ENCODE assay signal across 10 cellular contexts in genomic region chr4:163556169-163556568, GRCh38.
DNase-seq lines count a peak whose midpoint lies in the region; ATAC-seq and TF ChIP-seq lines count a peak whose summit lies in the region.
"Had no signal": no experiment of that assay in that cellular context is flagged by ENCODE, and none has a peak within 500 bp of the region (broad histone marks: within the 10 kb centered on the region; RNA-seq: fewer than 3 reads in every experiment).

No MANE protein-coding gene starts in this region.

- H3K36me3 Mint-ChIP-seq in endodermal cell (ENCODE audit: low read depth): no peaks in the 10 kb centered on the region

- peaks cover 4% of the 10 kb centered on the region for H3K4me1 Mint-ChIP-seq in endodermal cell

- WGBS in endodermal cell (ENCODE audit: insufficient coverage in 1 of 2, insufficient read length in 1 of 2), 2 experiments: 67% methylated on average over 1 of the region's 1 CpG; no CpG with 5 or more reads in 1 of the 2 experiments
- 0 to 7% methylated on average over 1 of the region's 1 CpG for WGBS in body of pancreas, 2 donors

- no peak overlapping the region for H3K4me3 Mint-ChIP-seq in endodermal cell

- H3K9ac ChIP-seq in endodermal cell (ENCODE audit: extremely low read depth, low read length, poor library complexity, severe bottlenecking): no peak overlapping the region

- peak; percentile 55 for TF ChIP-seq CTCF in endodermal cell (conservative IDR thresholded peaks at IDR 0.05)
- TF ChIP-seq CTCF in body of pancreas (IDR thresholded peaks at IDR 0.05): no peak

- H3K4me3 ChIP-seq in endodermal cell (ENCODE audit: low read length) (no peak overlapping the region), body of pancreas (no peak overlapping the region), MG63 (no peak overlapping the region)

- no peaks in the 10 kb centered on the region for H3K27me3 Mint-ChIP-seq in endodermal cell (ENCODE audit: insufficient read depth)

- intact Hi-C loops in body of pancreas (cut with DNase I): loop anchor here (10.0 kb wide), 1 partner anchor 1189 kb away; no protein-coding TSS in a partner anchor

- H3K27ac ChIP-seq in endodermal cell (ENCODE audit: low read depth, low read length) (no peak overlapping the region), body of pancreas (no peak overlapping the region)

- H3K9me3 ChIP-seq in endodermal cell (ENCODE audit: control insufficient read depth, low read length) (no peaks in the 10 kb centered on the region), body of pancreas (no peaks in the 10 kb centered on the region), MG63 (no peaks in the 10 kb centered on the region)

- no peaks in the 10 kb centered on the region for H3K4me1 ChIP-seq in endodermal cell (ENCODE audit: control insufficient read depth, insufficient read depth, low read length)
- no peaks in the 10 kb centered on the region for H3K4me1 ChIP-seq in body of pancreas

- H3K27ac Mint-ChIP-seq in endodermal cell: no peak overlapping the region

- ATAC-seq in GM21529 (IDR thresholded peaks at IDR 0.05; ENCODE audit: unreplicated experiment): peak; percentile 44
- no peak for ATAC-seq in body of pancreas

- no peak for TF ChIP-seq POLR2A in body of pancreas (IDR thresholded peaks at IDR 0.05)

- H3K27me3 ChIP-seq in endodermal cell (ENCODE audit: control insufficient read depth, insufficient read depth, low read length, poor library complexity, severe bottlenecking) (no peaks in the 10 kb centered on the region), body of pancreas (no peaks in the 10 kb centered on the region), MG63 (no peaks in the 10 kb centered on the region)

- peaks cover 2% of the 10 kb centered on the region for H3K9me3 Mint-ChIP-seq in endodermal cell

- DNase-seq in D341Med (ENCODE audit: low spot score) (peak; percentile 27), NAMALWA (ENCODE audit: low spot score) (peak; percentile 64), endodermal cell (no peak), C1 segment of cervical spinal cord (lab: John Stamatoyannopoulos, UW) (no peak), body of pancreas (no peak), NCI-H187 treated with DMSO at 0.1 percent for 48 hours (lab: John Stamatoyannopoulos, UW) (no peak), MG63 (no peak)
- DNase-seq: NCI-H524 treated with DMSO at 0.1 percent for 48 hours; stimulated activated CD4-positive, alpha-beta T cell treated with anti-CD3 and anti-CD28 coated beads, Interleukin-2, amount 100 ng/mL, for 24 hours had no signal

- H3K36me3 ChIP-seq in endodermal cell (ENCODE audit: control insufficient read depth, insufficient read depth, low read length) (no peaks in the 10 kb centered on the region), body of pancreas (replicated peaks in 1 of 2; ENCODE audit: insufficient read depth in 1 of 2, low read depth in 2 of 2) (no peaks in the 10 kb centered on the region), MG63 (no peaks in the 10 kb centered on the region)

Comparison
In these comparisons a context has a peak if more than half of its experiments do, and no peak if none do; other contexts are left out.
1. DNase-seq: peak in D341Med (single experiment) and NAMALWA (single experiment); none in endodermal cell (single experiment), C1 segment of cervical spinal cord (0 of 14), body of pancreas (0 of 4), NCI-H187 treated with DMSO at 0.1 percent for 48 hours (single experiment) and MG63 (single experiment).